Comparison of ENCODE assay signal across 6 cellular contexts in the genomic region with DNA sequence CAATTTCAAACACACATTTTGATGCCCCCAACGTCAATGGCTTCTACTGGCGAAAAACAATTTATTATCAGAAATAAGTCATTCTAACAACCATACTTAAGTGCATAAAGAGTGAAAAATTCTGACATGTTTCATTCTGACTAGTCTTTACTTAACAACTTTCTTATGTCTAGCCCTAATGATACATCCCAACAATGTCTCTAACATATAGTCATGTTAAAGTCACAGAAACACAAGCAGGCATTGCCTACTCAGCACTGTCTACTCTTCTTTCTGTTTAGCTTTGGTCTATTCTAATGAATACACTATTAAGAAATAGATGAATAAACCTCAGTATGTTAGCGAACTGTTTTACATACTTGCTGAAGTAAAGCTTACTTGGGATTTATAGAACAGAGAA.
"Had no signal": no experiment of that assay in that cellular context is flagged by ENCODE, and none has a peak within 500 bp of the region (broad histone marks: within the 10 kb centered on the region; RNA-seq: fewer than 3 reads in every experiment).

No MANE protein-coding gene starts in this region.

- FAIRE-seq: G401.6, GM12891, GM12892, GM18507 had no signal

- DNase-seq: GDM1, GF-D8 had no signal
